In genomic region chr22:23896166-23896522, GRCh38 we compare ENCODE assay signal across 8 cellular contexts. TPM values are rescaled to one million over a fixed set of nuclear protein-coding genes. Genes with fewer than 3 reads are reported as not detected.
A peak's percentile ranks its signal among the peaks of the same experiment; 100 is the strongest.
DNase-seq lines count a peak whose midpoint lies in the region; ATAC-seq and TF ChIP-seq lines count a peak whose summit lies in the region.
"Had no signal": no experiment of that assay in that cellular context is flagged by ENCODE, and none has a peak within 500 bp of the region (broad histone marks: within the 10 kb centered on the region; RNA-seq: fewer than 3 reads in every experiment).

No MANE protein-coding gene starts in this region.

- H3K36me3 Mint-ChIP-seq in effector memory CD8-positive, alpha-beta T cell (ENCODE audit: insufficient read depth): peaks cover 38% of the 10 kb centered on the region

- TF ChIP-seq CTCF in GM12865 (IDR thresholded peaks at IDR 0.05; ENCODE audit: insufficient read depth, low read depth, low read length, missing control alignments) (no peak), OCI-LY3 (IDR thresholded peaks at IDR 0.05; ENCODE audit: low read depth, low read length) (no peak), prostate gland (IDR thresholded peaks at IDR 0.05) (no peak), ovary (IDR thresholded peaks at IDR 0.05) (no peak)

- H3K27me3 ChIP-seq in OCI-LY3 (ENCODE audit: low read depth, low read length) (no peaks in the 10 kb centered on the region), prostate gland (replicated peaks; ENCODE audit: insufficient read depth) (no peaks in the 10 kb centered on the region), ovary (no peaks in the 10 kb centered on the region)

- peaks cover 26% of the 10 kb centered on the region for H3K79me2 ChIP-seq in OCI-LY3 (ENCODE audit: low read length)

- no peak overlapping the region for H3K27ac ChIP-seq in OCI-LY3 (ENCODE audit: low read length)
- H3K27ac ChIP-seq in prostate gland: peak overlapping the region; percentile 96 to 99
- H3K27ac ChIP-seq in ovary: no peak overlapping the region

- TF ChIP-seq EP300 in ovary (IDR thresholded peaks at IDR 0.05): no peak

- H3K9me3 Mint-ChIP-seq in effector memory CD8-positive, alpha-beta T cell: no peaks in the 10 kb centered on the region

- H3K4me1 ChIP-seq in OCI-LY3 (ENCODE audit: low read length): peaks cover 16% of the 10 kb centered on the region
- H3K4me1 ChIP-seq in prostate gland (replicated peaks): peaks cover 11% of the 10 kb centered on the region
- peaks cover 17% of the 10 kb centered on the region for H3K4me1 ChIP-seq in ovary (ENCODE audit: insufficient read depth)

- 89% methylated on average over 5 of the region's 5 CpGs for WGBS in prostate gland
- WGBS in ovary, 3 donors: 86 to 92% (median 86%) methylated on average over 5 of the region's 5 CpGs

- TF ChIP-seq POLR2A in prostate gland (IDR thresholded peaks at IDR 0.05) (no peak), ovary (IDR thresholded peaks at IDR 0.05) (no peak)

- intact Hi-C loops in prostate gland (cut with DNase I): no loop called here
- intact Hi-C loops in ovary (cut with DNase I): no loop called here

- H3K27me3 Mint-ChIP-seq in effector memory CD8-positive, alpha-beta T cell: no peaks in the 10 kb centered on the region

- peaks cover 51% of the 10 kb centered on the region for H3K36me3 ChIP-seq in OCI-LY3 (replicated peaks; ENCODE audit: low read depth, low read length)
- H3K36me3 ChIP-seq in prostate gland: peaks cover 0 to 10% of the 10 kb centered on the region in 2 donors
- H3K36me3 ChIP-seq in ovary: no peaks in the 10 kb centered on the region

- no peaks in the 10 kb centered on the region for H3K9me3 ChIP-seq in OCI-LY3 (ENCODE audit: insufficient read depth, low read length)
- H3K9me3 ChIP-seq in prostate gland: no peaks in the 10 kb centered on the region
- H3K9me3 ChIP-seq in ovary: no peaks in the 10 kb centered on the region

- peak overlapping the region; percentile 97; the same call in 1 of the 2 replicates for H3K9ac ChIP-seq in OCI-LY3 (ENCODE audit: low read length)

- peak overlapping the region; percentile 94 to 97 for H3K4me3 Mint-ChIP-seq in effector memory CD8-positive, alpha-beta T cell

- H2AFZ ChIP-seq in OCI-LY3 (ENCODE audit: low read depth, low read length): no peak overlapping the region

- DNase-seq in GM12865 (ENCODE audit: low read depth) (no peak), prostate gland (ENCODE audit: low spot score) (no peak), ovary (no peak)
- DNase-seq in effector memory CD8-positive, alpha-beta T cell: no peak
- DNase-seq: NCI-H1436 had no signal

- ATAC-seq in effector memory CD8-positive, alpha-beta T cell (replicated peaks): no peak
- ATAC-seq in HG02852 (IDR thresholded peaks at IDR 0.05; ENCODE audit: unreplicated experiment) (no peak), GM19452 (IDR thresholded peaks at IDR 0.05; ENCODE audit: unreplicated experiment) (no peak)

- H3K4me2 ChIP-seq in OCI-LY3 (ENCODE audit: low read length): peak overlapping the region; percentile 91

- H3K4me1 Mint-ChIP-seq in effector memory CD8-positive, alpha-beta T cell (ENCODE audit: low read depth in 2 of 2): peaks cover 19 to 28% of the 10 kb centered on the region in 2 donors

- H3K4me3 ChIP-seq in GM12865 (ENCODE audit: low read depth, low read length) (peak overlapping the region; percentile 98), OCI-LY3 (ENCODE audit: low read length) (peak overlapping the region; percentile 85), prostate gland (no peak overlapping the region), ovary (no peak overlapping the region)

- peak overlapping the region; percentile 95 to 96 for H3K27ac Mint-ChIP-seq in effector memory CD8-positive, alpha-beta T cell

- peaks cover 39% of the 10 kb centered on the region for H4K20me1 ChIP-seq in OCI-LY3 (ENCODE audit: insufficient read depth, low read length)

RNA-seq across cellular contexts. Expression of gene MIF, which starts 2.0 kb away (rescaled TPM):
- total RNA-seq in prostate gland: 100 to 1,000 TPM; 501 to 587 TPM
- total RNA-seq in ovary: 100 to 1,000 TPM; 194 to 426 (median 362) TPM
- polyA plus RNA-seq in ovary: 100 to 1,000 TPM in 1 of 2 donors, 1 to 10 TPM in 1; 1.1 to 289 TPM

RNA-seq across cellular contexts. Expression of gene SLC2A11, which starts 38.5 kb away (rescaled TPM):
- total RNA-seq in prostate gland (10 to 100 TPM; 15.1 to 27.0 TPM), ovary (10 to 100 TPM; 14.2 to 25.3 (median 17.2) TPM)
- 10 to 100 TPM; 13.7 to 15.0 TPM for polyA plus RNA-seq in ovary

RNA-seq across cellular contexts. Expression of gene DERL3, which starts 57.3 kb away (rescaled TPM):
- 1 to 10 TPM in 1 of 2 donors, not detected in 1; 6.9 TPM for total RNA-seq in prostate gland
- 1 to 10 TPM in 5 of 7 donors, under 1 TPM in 2; 0.76 to 3.9 (median 2.0) TPM for total RNA-seq in ovary
- 1 to 10 TPM in 1 of 2 donors, under 1 TPM in 1; 0.45 to 1.5 TPM for polyA plus RNA-seq in ovary

Comparison
In these comparisons a context has a peak if more than half of its experiments do, and no peak if none do; other contexts are left out.
1. H3K4me3 ChIP-seq: peak in GM12865 (single experiment) and OCI-LY3 (single experiment); none in prostate gland (0 of 2) and ovary (single experiment).
2. H3K27ac ChIP-seq: peak in prostate gland (2 of 2); none in OCI-LY3 (single experiment) and ovary (0 of 2).